8 cellular contexts compared by ENCODE assay signal in genomic region chr3:39905788-39906187, GRCh38.
"Had no signal": no experiment of that assay in that cellular context is flagged by ENCODE, and none has a peak within 500 bp of the region (broad histone marks: within the 10 kb centered on the region; RNA-seq: fewer than 3 reads in every experiment).

No MANE protein-coding gene starts in this region.

- DNase-seq: GDM1, GF-D8 had no signal

- ATAC-seq: GM12878 had no signal

- FAIRE-seq: G401.6, GM12878, GM12891, GM12892, GM18507, GM19239 had no signal

- H3K4me3 ChIP-seq: GM12878 had no signal
